Comparison of ENCODE assay signal across 1 cellular context in the genomic region with DNA sequence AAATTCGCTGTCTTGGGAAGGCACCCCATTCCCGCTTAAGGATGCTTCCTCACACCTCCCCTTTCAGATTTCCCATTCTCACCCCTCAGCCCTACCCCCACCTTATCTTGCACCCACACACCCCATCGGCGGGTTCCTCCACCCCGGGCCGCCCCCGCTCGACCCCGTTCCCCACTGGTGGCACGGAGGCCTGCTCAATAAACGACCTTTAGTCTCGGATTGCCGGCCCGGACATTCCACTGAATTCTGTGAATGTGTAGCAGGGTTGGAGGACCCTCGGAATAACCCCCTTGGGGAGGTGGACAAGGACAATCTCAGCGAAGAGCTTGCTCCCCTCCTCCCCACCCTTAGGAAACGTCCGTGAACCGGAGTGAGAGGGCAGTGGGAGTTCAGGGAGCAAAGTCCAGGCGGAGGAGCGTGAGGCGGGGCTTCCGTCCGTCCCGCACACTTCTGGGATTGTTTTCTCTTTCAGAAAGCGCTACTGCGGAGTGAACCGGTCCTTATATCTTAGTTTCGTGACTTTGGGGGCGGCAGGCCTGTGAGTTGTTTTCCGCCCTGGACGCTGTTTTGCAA.
TF ChIP-seq lines count a peak whose summit lies in the region.

No MANE protein-coding gene starts in this region.

TF ChIP-seq in HepG2, 621 proteins besides CTCF, POLR2A, EP300 and RAD21 (continued from another document and continues in another):
- TF ChIP-seq, protein P1, sequence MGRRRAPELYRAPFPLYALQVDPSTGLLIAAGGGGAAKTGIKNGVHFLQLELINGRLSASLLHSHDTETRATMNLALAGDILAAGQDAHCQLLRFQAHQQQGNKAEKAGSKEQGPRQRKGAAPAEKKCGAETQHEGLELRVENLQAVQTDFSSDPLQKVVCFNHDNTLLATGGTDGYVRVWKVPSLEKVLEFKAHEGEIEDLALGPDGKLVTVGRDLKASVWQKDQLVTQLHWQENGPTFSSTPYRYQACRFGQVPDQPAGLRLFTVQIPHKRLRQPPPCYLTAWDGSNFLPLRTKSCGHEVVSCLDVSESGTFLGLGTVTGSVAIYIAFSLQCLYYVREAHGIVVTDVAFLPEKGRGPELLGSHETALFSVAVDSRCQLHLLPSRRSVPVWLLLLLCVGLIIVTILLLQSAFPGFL (CRISPR knock-in tag; IDR thresholded peaks at IDR 0.05), result no peak
- no peak for TF ChIP-seq CBX2 (IDR thresholded peaks at IDR 0.05; ENCODE audit: low read depth, low read length)
- no peak for TF ChIP-seq CBX2 (CRISPR knock-in tag; IDR thresholded peaks at IDR 0.05; ENCODE audit: low read depth)
- peak; percentile 100 for TF ChIP-seq RXRA (CRISPR knock-in tag; IDR thresholded peaks at IDR 0.05)
- TF ChIP-seq, protein P2, sequence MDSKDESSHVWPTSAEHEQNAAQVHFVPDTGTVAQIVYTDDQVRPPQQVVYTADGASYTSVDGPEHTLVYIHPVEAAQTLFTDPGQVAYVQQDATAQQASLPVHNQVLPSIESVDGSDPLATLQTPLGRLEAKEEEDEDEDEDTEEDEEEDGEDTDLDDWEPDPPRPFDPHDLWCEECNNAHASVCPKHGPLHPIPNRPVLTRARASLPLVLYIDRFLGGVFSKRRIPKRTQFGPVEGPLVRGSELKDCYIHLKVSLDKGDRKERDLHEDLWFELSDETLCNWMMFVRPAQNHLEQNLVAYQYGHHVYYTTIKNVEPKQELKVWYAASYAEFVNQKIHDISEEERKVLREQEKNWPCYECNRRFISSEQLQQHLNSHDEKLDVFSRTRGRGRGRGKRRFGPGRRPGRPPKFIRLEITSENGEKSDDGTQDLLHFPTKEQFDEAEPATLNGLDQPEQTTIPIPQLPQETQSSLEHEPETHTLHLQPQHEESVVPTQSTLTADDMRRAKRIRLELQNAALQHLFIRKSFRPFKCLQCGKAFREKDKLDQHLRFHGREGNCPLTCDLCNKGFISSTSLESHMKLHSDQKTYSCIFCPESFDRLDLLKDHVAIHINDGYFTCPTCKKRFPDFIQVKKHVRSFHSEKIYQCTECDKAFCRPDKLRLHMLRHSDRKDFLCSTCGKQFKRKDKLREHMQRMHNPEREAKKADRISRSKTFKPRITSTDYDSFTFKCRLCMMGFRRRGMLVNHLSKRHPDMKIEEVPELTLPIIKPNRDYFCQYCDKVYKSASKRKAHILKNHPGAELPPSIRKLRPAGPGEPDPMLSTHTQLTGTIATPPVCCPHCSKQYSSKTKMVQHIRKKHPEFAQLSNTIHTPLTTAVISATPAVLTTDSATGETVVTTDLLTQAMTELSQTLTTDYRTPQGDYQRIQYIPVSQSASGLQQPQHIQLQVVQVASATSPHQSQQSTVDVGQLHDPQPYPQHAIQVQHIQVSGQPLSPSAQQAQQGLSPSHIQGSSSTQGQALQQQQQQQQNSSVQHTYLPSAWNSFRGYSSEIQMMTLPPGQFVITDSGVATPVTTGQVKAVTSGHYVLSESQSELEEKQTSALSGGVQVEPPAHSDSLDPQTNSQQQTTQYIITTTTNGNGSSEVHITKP (CRISPR knock-in tag; IDR thresholded peaks at IDR 0.05; ENCODE audit: low read depth), result no peak
- TF ChIP-seq ZNF749 (CRISPR knock-in tag; IDR thresholded peaks at IDR 0.05; ENCODE audit: borderline replicate concordance), result 0 out of 2 replicates have a peak, but pooled peaks have one; percentile 12
- TF ChIP-seq TOPORS (CRISPR knock-in tag; IDR thresholded peaks at IDR 0.05), result 0 out of 2 replicates have a peak, but pooled peaks have one; percentile 19
- no peak for TF ChIP-seq IRX3 (CRISPR knock-in tag; IDR thresholded peaks at IDR 0.05; ENCODE audit: borderline replicate concordance, low read depth)
- peak; percentile 78 for TF ChIP-seq HMG20B (CRISPR knock-in tag; conservative IDR thresholded peaks at IDR 0.05)
- TF ChIP-seq, protein P3, sequence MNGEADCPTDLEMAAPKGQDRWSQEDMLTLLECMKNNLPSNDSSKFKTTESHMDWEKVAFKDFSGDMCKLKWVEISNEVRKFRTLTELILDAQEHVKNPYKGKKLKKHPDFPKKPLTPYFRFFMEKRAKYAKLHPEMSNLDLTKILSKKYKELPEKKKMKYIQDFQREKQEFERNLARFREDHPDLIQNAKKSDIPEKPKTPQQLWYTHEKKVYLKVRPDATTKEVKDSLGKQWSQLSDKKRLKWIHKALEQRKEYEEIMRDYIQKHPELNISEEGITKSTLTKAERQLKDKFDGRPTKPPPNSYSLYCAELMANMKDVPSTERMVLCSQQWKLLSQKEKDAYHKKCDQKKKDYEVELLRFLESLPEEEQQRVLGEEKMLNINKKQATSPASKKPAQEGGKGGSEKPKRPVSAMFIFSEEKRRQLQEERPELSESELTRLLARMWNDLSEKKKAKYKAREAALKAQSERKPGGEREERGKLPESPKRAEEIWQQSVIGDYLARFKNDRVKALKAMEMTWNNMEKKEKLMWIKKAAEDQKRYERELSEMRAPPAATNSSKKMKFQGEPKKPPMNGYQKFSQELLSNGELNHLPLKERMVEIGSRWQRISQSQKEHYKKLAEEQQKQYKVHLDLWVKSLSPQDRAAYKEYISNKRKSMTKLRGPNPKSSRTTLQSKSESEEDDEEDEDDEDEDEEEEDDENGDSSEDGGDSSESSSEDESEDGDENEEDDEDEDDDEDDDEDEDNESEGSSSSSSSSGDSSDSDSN (CRISPR knock-in tag; IDR thresholded peaks at IDR 0.05), result no peak
- TF ChIP-seq, protein P4, sequence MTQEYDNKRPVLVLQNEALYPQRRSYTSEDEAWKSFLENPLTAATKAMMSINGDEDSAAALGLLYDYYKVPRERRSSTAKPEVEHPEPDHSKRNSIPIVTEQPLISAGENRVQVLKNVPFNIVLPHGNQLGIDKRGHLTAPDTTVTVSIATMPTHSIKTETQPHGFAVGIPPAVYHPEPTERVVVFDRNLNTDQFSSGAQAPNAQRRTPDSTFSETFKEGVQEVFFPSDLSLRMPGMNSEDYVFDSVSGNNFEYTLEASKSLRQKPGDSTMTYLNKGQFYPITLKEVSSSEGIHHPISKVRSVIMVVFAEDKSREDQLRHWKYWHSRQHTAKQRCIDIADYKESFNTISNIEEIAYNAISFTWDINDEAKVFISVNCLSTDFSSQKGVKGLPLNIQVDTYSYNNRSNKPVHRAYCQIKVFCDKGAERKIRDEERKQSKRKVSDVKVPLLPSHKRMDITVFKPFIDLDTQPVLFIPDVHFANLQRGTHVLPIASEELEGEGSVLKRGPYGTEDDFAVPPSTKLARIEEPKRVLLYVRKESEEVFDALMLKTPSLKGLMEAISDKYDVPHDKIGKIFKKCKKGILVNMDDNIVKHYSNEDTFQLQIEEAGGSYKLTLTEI (CRISPR knock-in tag; conservative IDR thresholded peaks at IDR 0.05), result no peak
- peak; percentile 54; the same call in 1 of the 2 replicates for TF ChIP-seq RFXAP (CRISPR knock-in tag; IDR thresholded peaks at IDR 0.05; ENCODE audit: borderline replicate concordance)
- TF ChIP-seq STAG1 (CRISPR knock-in tag; IDR thresholded peaks at IDR 0.05), result peak; percentile 16; the same call in 1 of the 2 replicates
- no peak for TF ChIP-seq ZNF572 (CRISPR knock-in tag; IDR thresholded peaks at IDR 0.05)
- peak; percentile 10 for TF ChIP-seq PHF20 (CRISPR knock-in tag; IDR thresholded peaks at IDR 0.05)
- TF ChIP-seq, protein P5, sequence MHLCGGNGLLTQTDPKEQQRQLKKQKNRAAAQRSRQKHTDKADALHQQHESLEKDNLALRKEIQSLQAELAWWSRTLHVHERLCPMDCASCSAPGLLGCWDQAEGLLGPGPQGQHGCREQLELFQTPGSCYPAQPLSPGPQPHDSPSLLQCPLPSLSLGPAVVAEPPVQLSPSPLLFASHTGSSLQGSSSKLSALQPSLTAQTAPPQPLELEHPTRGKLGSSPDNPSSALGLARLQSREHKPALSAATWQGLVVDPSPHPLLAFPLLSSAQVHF (CRISPR knock-in tag; IDR thresholded peaks at IDR 0.05), result no peak; the same call in 1 of the 2 replicates
- peak; percentile 60; the same call in 1 of the 2 replicates for TF ChIP-seq ZKSCAN8 (CRISPR knock-in tag; IDR thresholded peaks at IDR 0.05; ENCODE audit: borderline replicate concordance)
- peak; percentile 39; the same call in 1 of the 2 replicates for TF ChIP-seq TBX3 (IDR thresholded peaks at IDR 0.05; ENCODE audit: borderline replicate concordance)
- TF ChIP-seq, protein P6, sequence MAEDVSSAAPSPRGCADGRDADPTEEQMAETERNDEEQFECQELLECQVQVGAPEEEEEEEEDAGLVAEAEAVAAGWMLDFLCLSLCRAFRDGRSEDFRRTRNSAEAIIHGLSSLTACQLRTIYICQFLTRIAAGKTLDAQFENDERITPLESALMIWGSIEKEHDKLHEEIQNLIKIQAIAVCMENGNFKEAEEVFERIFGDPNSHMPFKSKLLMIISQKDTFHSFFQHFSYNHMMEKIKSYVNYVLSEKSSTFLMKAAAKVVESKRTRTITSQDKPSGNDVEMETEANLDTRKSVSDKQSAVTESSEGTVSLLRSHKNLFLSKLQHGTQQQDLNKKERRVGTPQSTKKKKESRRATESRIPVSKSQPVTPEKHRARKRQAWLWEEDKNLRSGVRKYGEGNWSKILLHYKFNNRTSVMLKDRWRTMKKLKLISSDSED (CRISPR knock-in tag; IDR thresholded peaks at IDR 0.05), result no peak; the same call in 1 of the 2 replicates
- TF ChIP-seq, protein P7, sequence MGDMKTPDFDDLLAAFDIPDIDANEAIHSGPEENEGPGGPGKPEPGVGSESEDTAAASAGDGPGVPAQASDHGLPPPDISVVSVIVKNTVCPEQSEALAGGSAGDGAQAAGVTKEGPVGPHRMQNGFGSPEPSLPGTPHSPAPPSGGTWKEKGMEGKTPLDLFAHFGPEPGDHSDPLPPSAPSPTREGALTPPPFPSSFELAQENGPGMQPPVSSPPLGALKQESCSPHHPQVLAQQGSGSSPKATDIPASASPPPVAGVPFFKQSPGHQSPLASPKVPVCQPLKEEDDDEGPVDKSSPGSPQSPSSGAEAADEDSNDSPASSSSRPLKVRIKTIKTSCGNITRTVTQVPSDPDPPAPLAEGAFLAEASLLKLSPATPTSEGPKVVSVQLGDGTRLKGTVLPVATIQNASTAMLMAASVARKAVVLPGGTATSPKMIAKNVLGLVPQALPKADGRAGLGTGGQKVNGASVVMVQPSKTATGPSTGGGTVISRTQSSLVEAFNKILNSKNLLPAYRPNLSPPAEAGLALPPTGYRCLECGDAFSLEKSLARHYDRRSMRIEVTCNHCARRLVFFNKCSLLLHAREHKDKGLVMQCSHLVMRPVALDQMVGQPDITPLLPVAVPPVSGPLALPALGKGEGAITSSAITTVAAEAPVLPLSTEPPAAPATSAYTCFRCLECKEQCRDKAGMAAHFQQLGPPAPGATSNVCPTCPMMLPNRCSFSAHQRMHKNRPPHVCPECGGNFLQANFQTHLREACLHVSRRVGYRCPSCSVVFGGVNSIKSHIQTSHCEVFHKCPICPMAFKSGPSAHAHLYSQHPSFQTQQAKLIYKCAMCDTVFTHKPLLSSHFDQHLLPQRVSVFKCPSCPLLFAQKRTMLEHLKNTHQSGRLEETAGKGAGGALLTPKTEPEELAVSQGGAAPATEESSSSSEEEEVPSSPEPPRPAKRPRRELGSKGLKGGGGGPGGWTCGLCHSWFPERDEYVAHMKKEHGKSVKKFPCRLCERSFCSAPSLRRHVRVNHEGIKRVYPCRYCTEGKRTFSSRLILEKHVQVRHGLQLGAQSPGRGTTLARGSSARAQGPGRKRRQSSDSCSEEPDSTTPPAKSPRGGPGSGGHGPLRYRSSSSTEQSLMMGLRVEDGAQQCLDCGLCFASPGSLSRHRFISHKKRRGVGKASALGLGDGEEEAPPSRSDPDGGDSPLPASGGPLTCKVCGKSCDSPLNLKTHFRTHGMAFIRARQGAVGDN (CRISPR knock-in tag; IDR thresholded peaks at IDR 0.05), result no peak
- peak; percentile 75; the same call in 1 of the 2 replicates for TF ChIP-seq SOX5 (CRISPR knock-in tag; IDR thresholded peaks at IDR 0.05; ENCODE audit: borderline replicate concordance)
- TF ChIP-seq HMG20A (CRISPR knock-in tag; IDR thresholded peaks at IDR 0.05; ENCODE audit: borderline replicate concordance), result peak; percentile 39; the same call in 1 of the 2 replicates
- TF ChIP-seq, protein P8, sequence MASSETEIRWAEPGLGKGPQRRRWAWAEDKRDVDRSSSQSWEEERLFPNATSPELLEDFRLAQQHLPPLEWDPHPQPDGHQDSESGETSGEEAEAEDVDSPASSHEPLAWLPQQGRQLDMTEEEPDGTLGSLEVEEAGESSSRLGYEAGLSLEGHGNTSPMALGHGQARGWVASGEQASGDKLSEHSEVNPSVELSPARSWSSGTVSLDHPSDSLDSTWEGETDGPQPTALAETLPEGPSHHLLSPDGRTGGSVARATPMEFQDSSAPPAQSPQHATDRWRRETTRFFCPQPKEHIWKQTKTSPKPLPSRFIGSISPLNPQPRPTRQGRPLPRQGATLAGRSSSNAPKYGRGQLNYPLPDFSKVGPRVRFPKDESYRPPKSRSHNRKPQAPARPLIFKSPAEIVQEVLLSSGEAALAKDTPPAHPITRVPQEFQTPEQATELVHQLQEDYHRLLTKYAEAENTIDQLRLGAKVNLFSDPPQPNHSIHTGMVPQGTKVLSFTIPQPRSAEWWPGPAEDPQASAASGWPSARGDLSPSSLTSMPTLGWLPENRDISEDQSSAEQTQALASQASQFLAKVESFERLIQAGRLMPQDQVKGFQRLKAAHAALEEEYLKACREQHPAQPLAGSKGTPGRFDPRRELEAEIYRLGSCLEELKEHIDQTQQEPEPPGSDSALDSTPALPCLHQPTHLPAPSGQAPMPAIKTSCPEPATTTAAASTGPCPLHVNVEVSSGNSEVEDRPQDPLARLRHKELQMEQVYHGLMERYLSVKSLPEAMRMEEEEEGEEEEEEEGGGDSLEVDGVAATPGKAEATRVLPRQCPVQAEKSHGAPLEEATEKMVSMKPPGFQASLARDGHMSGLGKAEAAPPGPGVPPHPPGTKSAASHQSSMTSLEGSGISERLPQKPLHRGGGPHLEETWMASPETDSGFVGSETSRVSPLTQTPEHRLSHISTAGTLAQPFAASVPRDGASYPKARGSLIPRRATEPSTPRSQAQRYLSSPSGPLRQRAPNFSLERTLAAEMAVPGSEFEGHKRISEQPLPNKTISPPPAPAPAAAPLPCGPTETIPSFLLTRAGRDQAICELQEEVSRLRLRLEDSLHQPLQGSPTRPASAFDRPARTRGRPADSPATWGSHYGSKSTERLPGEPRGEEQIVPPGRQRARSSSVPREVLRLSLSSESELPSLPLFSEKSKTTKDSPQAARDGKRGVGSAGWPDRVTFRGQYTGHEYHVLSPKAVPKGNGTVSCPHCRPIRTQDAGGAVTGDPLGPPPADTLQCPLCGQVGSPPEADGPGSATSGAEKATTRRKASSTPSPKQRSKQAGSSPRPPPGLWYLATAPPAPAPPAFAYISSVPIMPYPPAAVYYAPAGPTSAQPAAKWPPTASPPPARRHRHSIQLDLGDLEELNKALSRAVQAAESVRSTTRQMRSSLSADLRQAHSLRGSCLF (CRISPR knock-in tag; IDR thresholded peaks at IDR 0.05; ENCODE audit: borderline replicate concordance), result no peak
- TF ChIP-seq ZNF713 (CRISPR knock-in tag; IDR thresholded peaks at IDR 0.05), result 0 out of 2 replicates have a peak, but pooled peaks have one; percentile 81
- TF ChIP-seq SIX1 (CRISPR knock-in tag; IDR thresholded peaks at IDR 0.05; ENCODE audit: borderline replicate concordance), result 0 out of 2 replicates have a peak, but pooled peaks have one; percentile 11
- 0 out of 2 replicates have a peak, but pooled peaks have one; percentile 14 for TF ChIP-seq JUN (CRISPR knock-in tag; IDR thresholded peaks at IDR 0.05)
- TF ChIP-seq, protein P9, sequence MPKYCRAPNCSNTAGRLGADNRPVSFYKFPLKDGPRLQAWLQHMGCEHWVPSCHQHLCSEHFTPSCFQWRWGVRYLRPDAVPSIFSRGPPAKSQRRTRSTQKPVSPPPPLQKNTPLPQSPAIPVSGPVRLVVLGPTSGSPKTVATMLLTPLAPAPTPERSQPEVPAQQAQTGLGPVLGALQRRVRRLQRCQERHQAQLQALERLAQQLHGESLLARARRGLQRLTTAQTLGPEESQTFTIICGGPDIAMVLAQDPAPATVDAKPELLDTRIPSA (CRISPR knock-in tag; IDR thresholded peaks at IDR 0.05; ENCODE audit: borderline replicate concordance), result no peak
